Comparison of ENCODE assay signal across 1 cellular context in the genomic region with DNA sequence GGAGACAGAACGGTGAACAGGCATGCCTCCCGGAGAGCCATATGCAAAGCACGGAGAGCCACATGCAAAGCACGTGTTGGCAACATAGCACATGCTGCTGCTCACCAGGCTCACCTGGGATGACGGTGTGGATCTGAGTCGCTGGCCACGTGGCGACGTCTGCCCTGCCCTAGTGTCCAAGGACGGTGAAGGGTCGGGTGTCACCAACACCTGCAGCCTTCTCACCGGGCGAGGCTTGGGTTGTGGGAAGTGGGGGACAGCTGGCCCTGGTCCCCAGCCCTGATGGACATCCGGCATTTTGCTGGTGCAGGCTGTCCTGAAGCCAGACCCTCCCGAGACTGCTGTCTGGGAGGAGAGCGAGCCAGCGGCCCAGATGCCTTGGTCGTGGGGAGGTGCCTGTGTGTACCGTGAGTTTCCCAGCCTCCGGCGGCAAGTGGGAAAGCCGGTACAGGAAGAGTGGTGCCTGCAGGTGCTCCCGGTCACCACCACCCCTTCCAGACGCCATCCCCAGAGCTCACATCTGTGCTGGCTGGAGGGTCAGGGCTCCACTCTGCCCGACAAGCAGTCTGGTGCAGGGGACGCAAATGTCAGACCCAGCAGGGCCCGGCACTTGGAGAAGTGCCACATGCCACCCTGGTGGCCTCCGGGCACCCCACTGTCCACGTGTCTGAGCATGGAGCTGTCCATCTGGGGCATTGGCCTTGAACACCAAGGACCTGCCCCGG.
TF ChIP-seq lines count a peak whose summit lies in the region.

No MANE protein-coding gene starts in this region.

TF ChIP-seq in GM12878, 131 proteins besides CTCF, POLR2A, EP300 and RAD21:
- TF ChIP-seq TAF1 (IDR thresholded peaks at IDR 0.05; ENCODE audit: borderline replicate concordance, low read depth, low read length), result no peak
- peak in 1 of 2 experiments; percentile 29; a peak in 1 of 4 replicates for TF ChIP-seq BHLHE40 (IDR thresholded peaks at IDR 0.05; ENCODE audit: borderline replicate concordance in 1 of 2, low read depth in 2 of 2, low read length in 1 of 2)
